14 cellular contexts compared by ENCODE assay signal in the genomic region with DNA sequence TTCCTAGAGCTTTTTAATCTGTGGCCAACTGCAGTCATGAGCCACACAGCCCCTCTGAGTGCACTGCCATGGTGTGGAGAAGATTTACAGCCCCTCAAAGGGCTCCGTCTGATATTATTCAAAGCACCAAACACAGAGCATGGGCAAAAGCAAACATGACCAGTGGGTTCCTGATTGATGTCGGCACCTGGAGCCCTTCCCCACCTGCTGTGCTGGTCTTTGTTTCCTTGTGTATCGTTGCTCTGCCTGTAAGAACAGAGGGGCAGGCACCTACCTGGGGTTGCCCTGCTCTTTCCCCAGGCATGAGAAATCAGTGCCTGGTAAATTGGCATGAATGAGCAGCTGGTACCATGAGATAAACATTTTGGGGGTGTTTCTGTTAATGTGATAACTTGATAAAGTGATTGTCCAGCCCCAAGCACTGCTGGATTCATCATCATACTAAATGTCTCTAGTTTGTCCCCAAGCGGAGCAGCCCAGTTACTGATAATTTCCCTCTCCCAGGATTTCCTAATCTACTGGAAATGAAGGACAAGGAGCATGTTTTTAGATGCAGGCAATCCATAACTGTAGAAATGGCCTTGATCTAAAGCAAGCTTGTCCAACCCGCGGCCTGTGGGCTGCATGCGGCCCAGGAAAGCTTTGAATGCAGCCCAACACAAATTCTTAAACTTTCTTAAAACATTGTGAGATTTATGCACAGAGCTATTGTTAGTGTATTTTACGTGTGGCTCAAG. TPM values are rescaled to one million over a fixed set of nuclear protein-coding genes. Genes with fewer than 3 reads are reported as not detected.
DNase-seq lines count a peak whose midpoint lies in the region; ATAC-seq and TF ChIP-seq lines count a peak whose summit lies in the region.
"Had no signal": no experiment of that assay in that cellular context is flagged by ENCODE, and none has a peak within 500 bp of the region (broad histone marks: within the 10 kb centered on the region; RNA-seq: fewer than 3 reads in every experiment).

No MANE protein-coding gene starts in this region.

- no peak for TF ChIP-seq CTCF in mucosa of descending colon (IDR thresholded peaks at IDR 0.05)

- no peak overlapping the region for H3K4me3 ChIP-seq in mucosa of descending colon

- no peak overlapping the region for H3K4me3 Mint-ChIP-seq in T-helper 2 cell treated with Interferon-gamma antibody and Interleukin-4, amounts not matched to agents 5 μg/mL and 100 μg/mL, for 36 hours
- H3K4me3 Mint-ChIP-seq in activated T-helper 17 cell treated with anti-CD3 and anti-CD28 coated beads, Interleukin-2, amount 50 U/mL, for 72 hours = no peak overlapping the region
- H3K4me3 Mint-ChIP-seq: activated CD8-positive, alpha-beta memory T cell treated with anti-CD3 and anti-CD28 coated beads, Interleukin-2, amount 10 ng/mL, durations not matched to agents 7 days and 5 days had no signal

- ATAC-seq in mucosa of descending colon (peak; percentile 12), GM19452 (IDR thresholded peaks at IDR 0.05; ENCODE audit: unreplicated experiment) (no peak)
- ATAC-seq in activated T-helper 17 cell treated with anti-CD3 and anti-CD28 coated beads, Interleukin-2, amount 50 U/mL, for 72 hours (replicated peaks) = no peak
- ATAC-seq: activated CD8-positive, alpha-beta memory T cell treated with anti-CD3 and anti-CD28 coated beads, Interleukin-2, amount 10 ng/mL, durations not matched to agents 7 days and 5 days had no signal

- no peaks in the 10 kb centered on the region for H3K36me3 ChIP-seq in mucosa of descending colon (ENCODE audit: low read depth)

- H3K27ac Mint-ChIP-seq in T-helper 2 cell treated with Interferon-gamma antibody and Interleukin-4, amounts not matched to agents 5 μg/mL and 100 μg/mL, for 36 hours = no peak overlapping the region
- no peak overlapping the region for H3K27ac Mint-ChIP-seq in activated T-helper 17 cell treated with anti-CD3 and anti-CD28 coated beads, Interleukin-2, amount 50 U/mL, for 72 hours
- H3K27ac Mint-ChIP-seq: activated CD8-positive, alpha-beta memory T cell treated with anti-CD3 and anti-CD28 coated beads, Interleukin-2, amount 10 ng/mL, durations not matched to agents 7 days and 5 days had no signal

- DNase-seq in DMS53 (lab: John Stamatoyannopoulos, UW) (peak; percentile 81), NCI-H1417 treated with DMSO at 0.1 percent for 48 hours (lab: John Stamatoyannopoulos, UW) (peak; percentile 88), NCI-H748 treated with DMSO at 0.1 percent for 48 hours (lab: John Stamatoyannopoulos, UW) (peak; percentile 67), mucosa of descending colon (peak in 2 of 3 donors; percentile 16 to 29), activated gamma-delta T cell (lab: John Stamatoyannopoulos, UW) (no peak)
- no peak for DNase-seq in T-helper 2 cell treated with Interferon-gamma antibody and Interleukin-4, amounts not matched to agents 5 μg/mL and 100 μg/mL, for 36 hours (ENCODE audit: low spot score)
- DNase-seq: activated CD8-positive, alpha-beta memory T cell treated with anti-CD3 and anti-CD28 coated beads, Interleukin-2, amount 10 ng/mL, durations not matched to agents 7 days and 5 days; activated gamma-delta T cell treated with Interleukin-2 at 50 U/mL for 16 hours; anterior cingulate cortex; KBM-7; nucleus accumbens; stimulated activated CD8-positive, alpha-beta memory T cell treated with anti-CD3 and anti-CD28 coated beads, Interleukin-4, amount 100 ng/mL, for 48 hours had no signal

- intact Hi-C loops in mucosa of descending colon (cut with DNase I, micrococcal nuclease) = no loop called here

- H3K9me3 Mint-ChIP-seq in T-helper 2 cell treated with Interferon-gamma antibody and Interleukin-4, amounts not matched to agents 5 μg/mL and 100 μg/mL, for 36 hours = no peaks in the 10 kb centered on the region
- no peaks in the 10 kb centered on the region for H3K9me3 Mint-ChIP-seq in activated T-helper 17 cell treated with anti-CD3 and anti-CD28 coated beads, Interleukin-2, amount 50 U/mL, for 72 hours

- no peaks in the 10 kb centered on the region for H3K36me3 Mint-ChIP-seq in T-helper 2 cell treated with Interferon-gamma antibody and Interleukin-4, amounts not matched to agents 5 μg/mL and 100 μg/mL, for 36 hours (ENCODE audit: low read depth)
- H3K36me3 Mint-ChIP-seq in activated T-helper 17 cell treated with anti-CD3 and anti-CD28 coated beads, Interleukin-2, amount 50 U/mL, for 72 hours (ENCODE audit: low read depth) = no peaks in the 10 kb centered on the region
- H3K36me3 Mint-ChIP-seq: activated CD8-positive, alpha-beta memory T cell treated with anti-CD3 and anti-CD28 coated beads, Interleukin-2, amount 10 ng/mL, durations not matched to agents 7 days and 5 days had no signal

- no peaks in the 10 kb centered on the region for H3K9me3 ChIP-seq in mucosa of descending colon

- peaks cover 19% of the 10 kb centered on the region for H3K4me1 ChIP-seq in mucosa of descending colon (ENCODE audit: low read depth)

- H3K27me3 Mint-ChIP-seq in T-helper 2 cell treated with Interferon-gamma antibody and Interleukin-4, amounts not matched to agents 5 μg/mL and 100 μg/mL, for 36 hours (ENCODE audit: low read depth) = peaks cover 14% of the 10 kb centered on the region
- H3K27me3 Mint-ChIP-seq in activated T-helper 17 cell treated with anti-CD3 and anti-CD28 coated beads, Interleukin-2, amount 50 U/mL, for 72 hours = no peaks in the 10 kb centered on the region

- H3K4me1 Mint-ChIP-seq in T-helper 2 cell treated with Interferon-gamma antibody and Interleukin-4, amounts not matched to agents 5 μg/mL and 100 μg/mL, for 36 hours (ENCODE audit: low read depth) = peaks cover 6% of the 10 kb centered on the region
- H3K4me1 Mint-ChIP-seq in activated T-helper 17 cell treated with anti-CD3 and anti-CD28 coated beads, Interleukin-2, amount 50 U/mL, for 72 hours = peaks cover 8% of the 10 kb centered on the region

RNA-seq across cellular contexts. Expression of a gene that starts 5.0 kb away (rescaled TPM):
- 100 to 1,000 TPM in 1 of 3 donors, 10 to 100 TPM in 2; 52.5 to 118 (median 84.2) TPM for total RNA-seq in mucosa of descending colon
- total RNA-seq in activated T-helper 17 cell treated with anti-CD3 and anti-CD28 coated beads, Interleukin-2, amount 50 U/mL, for 72 hours = 1 to 10 TPM; 4.3 to 4.8 TPM

RNA-seq across cellular contexts. Expression of a gene that starts 6.8 kb away (rescaled TPM):
- 10 to 100 TPM; 13.1 to 27.7 (median 16.3) TPM for total RNA-seq in mucosa of descending colon
- 100 to 1,000 TPM; 115 to 131 TPM for total RNA-seq in activated T-helper 17 cell treated with anti-CD3 and anti-CD28 coated beads, Interleukin-2, amount 50 U/mL, for 72 hours

RNA-seq across cellular contexts. Expression of a gene that starts 50.1 kb away (rescaled TPM):
- 100 to 1,000 TPM; 179 to 217 (median 212) TPM for total RNA-seq in mucosa of descending colon
- 100 to 1,000 TPM; 181 to 195 TPM for total RNA-seq in activated T-helper 17 cell treated with anti-CD3 and anti-CD28 coated beads, Interleukin-2, amount 50 U/mL, for 72 hours

Comparison
In these comparisons a context has a peak if more than half of its experiments do, and no peak if none do; other contexts are left out.
1. DNase-seq: peak in DMS53 (single experiment), NCI-H1417 treated with DMSO at 0.1 percent for 48 hours (single experiment), NCI-H748 treated with DMSO at 0.1 percent for 48 hours (single experiment) and mucosa of descending colon (2 of 3); none in T-helper 2 cell treated with Interferon-gamma antibody and Interleukin-4, amounts not matched to agents 5 μg/mL and 100 μg/mL, for 36 hours (single experiment) and activated gamma-delta T cell (single experiment).
2. RNA of a gene that starts 5.0 kb away (total RNA-seq): 52.5 to 118 TPM in mucosa of descending colon; 4.3 to 4.8 TPM in activated T-helper 17 cell treated with anti-CD3 and anti-CD28 coated beads, Interleukin-2, amount 50 U/mL, for 72 hours; every median in the first group is over 4 times any median in the second.
3. RNA of a gene that starts 6.8 kb away (total RNA-seq): 115 to 131 TPM in activated T-helper 17 cell treated with anti-CD3 and anti-CD28 coated beads, Interleukin-2, amount 50 U/mL, for 72 hours; 13.1 to 27.7 TPM in mucosa of descending colon; every median in the first group is over 4 times any median in the second.